In the genomic region with DNA sequence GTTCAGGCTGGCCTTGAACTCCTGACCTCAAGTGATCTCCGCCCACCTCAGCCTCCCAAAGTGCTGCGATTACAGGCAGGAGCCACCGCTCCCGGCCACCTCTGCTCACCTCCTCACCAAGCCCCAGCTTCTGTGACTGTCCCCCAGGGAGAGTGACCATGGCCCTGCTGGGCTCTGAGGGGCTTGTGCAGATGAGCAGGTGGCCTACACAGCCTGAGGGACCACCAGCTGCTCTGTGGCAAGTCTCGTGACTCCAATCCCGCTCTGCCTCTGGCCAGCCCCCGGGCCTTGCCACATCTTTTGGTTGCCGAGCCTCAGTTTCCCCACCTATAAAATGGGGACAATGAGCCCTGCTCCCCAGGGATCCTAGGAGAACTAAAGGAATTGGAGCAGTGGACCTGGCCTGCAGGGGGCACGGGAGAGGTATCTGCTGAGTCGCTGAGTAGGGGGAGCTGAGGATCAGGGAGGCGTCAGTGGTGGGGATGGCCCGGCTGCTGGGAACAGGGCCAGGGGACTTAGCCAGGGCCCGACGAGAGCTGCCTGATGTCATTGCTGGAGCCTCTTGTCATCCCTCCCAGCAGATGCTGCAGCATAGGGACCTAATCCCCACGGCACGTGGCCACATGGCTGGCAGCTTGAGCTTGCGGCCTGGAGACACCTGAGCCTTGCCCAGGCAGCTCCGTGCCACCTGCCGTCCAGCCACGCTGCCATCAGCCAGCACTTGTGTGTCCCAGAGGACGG, we compare ENCODE assay signal across 11 cellular contexts.
A peak's percentile ranks its signal among the peaks of the same experiment; 100 is the strongest.
DNase-seq lines count a peak whose midpoint lies in the region; ATAC-seq and TF ChIP-seq lines count a peak whose summit lies in the region.
"Had no signal": no experiment of that assay in that cellular context is flagged by ENCODE, and none has a peak within 500 bp of the region (broad histone marks: within the 10 kb centered on the region; RNA-seq: fewer than 3 reads in every experiment).

No MANE protein-coding gene starts in this region.

- no peaks in the 10 kb centered on the region for H3K79me2 ChIP-seq in ACC112 (ENCODE audit: control insufficient read depth, insufficient read depth, low read length, unreplicated experiment)

- peak overlapping the region; percentile 81 for H4K91ac ChIP-seq in mesenchymal stem cell (ENCODE audit: low read length)

- no peak overlapping the region for H2BK15ac ChIP-seq in mesenchymal stem cell (ENCODE audit: low read depth, poor library complexity, severe bottlenecking)

- no peak overlapping the region for H2BK120ac ChIP-seq in mesenchymal stem cell (ENCODE audit: low read depth, low read length)

- H2BK5ac ChIP-seq in mesenchymal stem cell (ENCODE audit: low read depth, low read length, poor library complexity, severe bottlenecking): no peak overlapping the region

- H3K4me1 ChIP-seq in ACC112 (ENCODE audit: control insufficient read depth, insufficient read depth, low read length, unreplicated experiment): no peaks in the 10 kb centered on the region
- H3K4me1 ChIP-seq in mesenchymal stem cell (ENCODE audit: control insufficient read depth, insufficient read depth, low read depth, low read length): peaks cover 29% of the 10 kb centered on the region

- no peak overlapping the region for H3K4me2 ChIP-seq in mesenchymal stem cell (ENCODE audit: low read length, poor library complexity, severe bottlenecking)

- H3K79me1 ChIP-seq in mesenchymal stem cell (replicated peaks; ENCODE audit: low read length, poor library complexity, severe bottlenecking): no peaks in the 10 kb centered on the region

- no peak overlapping the region for H3K27ac Mint-ChIP-seq in T-helper 17 cell
- H3K27ac Mint-ChIP-seq: activated CD4-positive, alpha-beta memory T cell treated with anti-CD3 and anti-CD28 coated beads for 36 hours had no signal

- H4K8ac ChIP-seq in mesenchymal stem cell (ENCODE audit: low read length): peak overlapping the region; percentile 62

- no peaks in the 10 kb centered on the region for H3K27me3 Mint-ChIP-seq in T-helper 17 cell
- H3K27me3 Mint-ChIP-seq: activated CD4-positive, alpha-beta memory T cell treated with anti-CD3 and anti-CD28 coated beads for 36 hours had no signal

- peak overlapping the region; percentile 51 to 93 for H2BK12ac ChIP-seq in mesenchymal stem cell (ENCODE audit: low read length in 2 of 2)

- H3K36me3 ChIP-seq in ACC112 (ENCODE audit: insufficient read depth, low read length): no peaks in the 10 kb centered on the region
- no peaks in the 10 kb centered on the region for H3K36me3 ChIP-seq in mesenchymal stem cell (ENCODE audit: control insufficient read depth in 1 of 2, insufficient read depth in 2 of 2, low read depth in 1 of 2, low read length in 2 of 2)

- ATAC-seq in HG03280 (IDR thresholded peaks at IDR 0.05; ENCODE audit: unreplicated experiment) (no peak), T-helper 17 cell (no peak)

- H3K4me3 Mint-ChIP-seq in T-helper 17 cell: no peak overlapping the region
- H3K4me3 Mint-ChIP-seq: activated CD4-positive, alpha-beta memory T cell treated with anti-CD3 and anti-CD28 coated beads for 36 hours had no signal

- peaks cover 14% of the 10 kb centered on the region for H3K4me1 Mint-ChIP-seq in T-helper 17 cell

- peak overlapping the region in 1 of 2 experiments; percentile 37 for H3K18ac ChIP-seq in mesenchymal stem cell (ENCODE audit: low read depth in 1 of 2, low read length in 2 of 2)

- H3K27me3 ChIP-seq in ACC112 (ENCODE audit: insufficient read depth, low read length): no peaks in the 10 kb centered on the region
- no peaks in the 10 kb centered on the region for H3K27me3 ChIP-seq in HL-60 (ENCODE audit: insufficient read depth, poor library complexity, severe bottlenecking)
- peaks cover 0 to 5% of the 10 kb centered on the region in 2 experiments for H3K27me3 ChIP-seq in mesenchymal stem cell (ENCODE audit: control insufficient read depth in 1 of 2, insufficient read depth in 1 of 2, low read length in 2 of 2)

- TF ChIP-seq CTCF in HL-60 (IDR thresholded peaks at IDR 0.05; ENCODE audit: insufficient read depth, low read length): no peak

- H3K27ac ChIP-seq in ACC112 (ENCODE audit: low read depth, low read length) (peak overlapping the region; percentile 70; the same call in 1 of the 2 replicates), HL-60 (replicated peaks) (peak overlapping the region; percentile 77), mesenchymal stem cell (ENCODE audit: low read length, poor library complexity, severe bottlenecking) (no peak overlapping the region)

- H2AK5ac ChIP-seq in mesenchymal stem cell (ENCODE audit: low read length, severe bottlenecking): peak overlapping the region; percentile 24

- H3K23ac ChIP-seq in mesenchymal stem cell (ENCODE audit: low read length in 2 of 2): no peak overlapping the region

- no peak overlapping the region for H3K9ac ChIP-seq in mesenchymal stem cell (ENCODE audit: low read length)

- DNase-seq in HL-60 (ENCODE audit: low read depth in 1 of 2, low spot score in 1 of 2) (no peak), astrocyte of the hippocampus (ENCODE audit: low read depth, low spot score) (peak; percentile 47), mesenchymal stem cell (no peak), T-helper 17 cell (no peak)
- DNase-seq in activated naive CD4-positive, alpha-beta T cell treated with anti-CD3 and anti-CD28 coated beads, Interleukin-2, amount 50 U/mL, for 16 hours: no peak
- DNase-seq in activated CD4-positive, CD25-positive, alpha-beta regulatory T cell (lab: John Stamatoyannopoulos, UW): no peak
- DNase-seq: activated CD4-positive, alpha-beta memory T cell treated with anti-CD3 and anti-CD28 coated beads for 36 hours; effector CD8-positive, alpha-beta T cell; NCI-H510A had no signal

- H3K9me3 ChIP-seq in mesenchymal stem cell (ENCODE audit: control insufficient read depth, low read length): no peaks in the 10 kb centered on the region
- H3K9me3 ChIP-seq in T-helper 17 cell (ENCODE audit: control insufficient read depth, low read length, poor library complexity, severe bottlenecking): no peaks in the 10 kb centered on the region

- no peaks in the 10 kb centered on the region for H3K36me3 Mint-ChIP-seq in T-helper 17 cell (ENCODE audit: low read depth)

- peak overlapping the region in 1 of 2 experiments; percentile 32 for H3K4ac ChIP-seq in mesenchymal stem cell (ENCODE audit: low read depth in 1 of 2, low read length in 2 of 2)

- H2AFZ ChIP-seq in ACC112 (ENCODE audit: low read length, unreplicated experiment) (no peak overlapping the region), mesenchymal stem cell (ENCODE audit: low read depth, low read length) (no peak overlapping the region)

- H3K4me3 ChIP-seq in ACC112 (ENCODE audit: low read depth, low read length) (no peak overlapping the region), HL-60 (replicated peaks; ENCODE audit: insufficient read depth, low read length) (no peak overlapping the region), mesenchymal stem cell (ENCODE audit: insufficient read depth in 1 of 2, low read depth in 1 of 2, low read length in 2 of 2) (no peak overlapping the region)

- 86% methylated on average over 21 of the region's 21 CpGs for WGBS in mesenchymal stem cell

- no peak overlapping the region for H3K14ac ChIP-seq in mesenchymal stem cell (ENCODE audit: low read length in 2 of 2)
